Comparison of ENCODE assay signal across 1 cellular context in the genomic region with DNA sequence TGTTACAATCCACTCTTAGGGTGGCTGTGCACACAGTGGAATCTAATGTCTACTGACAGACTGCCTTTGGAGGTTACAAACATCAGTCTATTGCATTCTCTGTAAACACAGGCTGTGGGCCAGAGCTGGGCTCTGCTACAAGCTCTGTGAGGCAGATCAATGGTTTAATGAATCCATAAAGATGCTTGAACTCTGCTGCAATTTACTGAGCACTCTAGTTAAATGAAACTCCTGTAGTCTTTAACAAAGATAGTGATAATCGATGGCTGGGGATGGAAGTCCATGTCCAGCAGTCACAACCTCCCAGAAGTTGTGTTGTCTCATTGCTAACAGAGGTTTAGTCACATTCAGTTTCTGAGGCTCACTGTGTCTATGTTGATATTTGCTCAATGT.
TF ChIP-seq lines count a peak whose summit lies in the region.

No MANE protein-coding gene starts in this region.

TF ChIP-seq in liver, 16 proteins besides CTCF, POLR2A, EP300 and RAD21 (continued from another document):
- TF ChIP-seq REST (IDR thresholded peaks at IDR 0.05) (no peak), FOXA2 (IDR thresholded peaks at IDR 0.05) (peak; percentile 96), HNF4G (IDR thresholded peaks at IDR 0.05) (peak; percentile 92)
